In the genomic region with DNA sequence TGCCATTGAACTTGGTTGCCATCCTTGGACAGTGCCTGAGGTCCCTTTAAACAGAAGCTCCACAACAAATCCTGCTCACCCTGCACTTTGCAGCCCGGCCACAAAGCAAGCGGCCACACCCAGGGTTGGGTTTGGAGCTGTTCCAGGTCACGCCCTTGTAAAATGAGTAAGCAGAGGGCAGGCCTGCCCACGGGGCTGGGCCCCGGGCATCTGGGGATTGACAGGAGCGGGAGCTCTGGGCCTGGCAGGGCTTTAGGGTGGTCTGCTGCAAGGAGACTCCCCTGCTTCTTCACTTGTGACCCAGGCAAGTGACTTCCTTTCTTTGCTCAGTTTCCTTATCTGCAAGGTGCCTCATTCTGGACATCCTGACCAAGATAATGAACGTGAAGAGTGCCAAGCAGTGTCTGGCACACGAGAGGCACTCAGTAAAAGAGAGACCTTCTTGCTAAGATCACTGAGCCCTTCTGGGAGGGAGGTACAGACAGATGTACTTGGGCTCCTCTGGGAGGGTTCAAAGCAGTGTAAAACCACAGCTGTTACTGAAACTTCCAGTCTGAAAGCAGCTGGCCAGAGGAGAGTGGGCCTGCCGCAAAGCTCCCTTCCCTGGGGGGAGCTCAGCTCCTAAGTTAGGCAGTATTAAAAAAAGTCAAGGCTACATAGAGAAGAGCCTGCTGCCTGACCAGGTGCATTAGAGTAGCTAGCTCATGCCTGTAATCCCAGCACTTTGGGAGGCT, we compare ENCODE assay signal across 1 cellular context.
TF ChIP-seq lines count a peak whose summit lies in the region.

No MANE protein-coding gene starts in this region.

TF ChIP-seq in K562, 482 proteins besides CTCF, POLR2A, EP300 and RAD21 (continued from another document and continues in another):
- TF ChIP-seq, protein P1, sequence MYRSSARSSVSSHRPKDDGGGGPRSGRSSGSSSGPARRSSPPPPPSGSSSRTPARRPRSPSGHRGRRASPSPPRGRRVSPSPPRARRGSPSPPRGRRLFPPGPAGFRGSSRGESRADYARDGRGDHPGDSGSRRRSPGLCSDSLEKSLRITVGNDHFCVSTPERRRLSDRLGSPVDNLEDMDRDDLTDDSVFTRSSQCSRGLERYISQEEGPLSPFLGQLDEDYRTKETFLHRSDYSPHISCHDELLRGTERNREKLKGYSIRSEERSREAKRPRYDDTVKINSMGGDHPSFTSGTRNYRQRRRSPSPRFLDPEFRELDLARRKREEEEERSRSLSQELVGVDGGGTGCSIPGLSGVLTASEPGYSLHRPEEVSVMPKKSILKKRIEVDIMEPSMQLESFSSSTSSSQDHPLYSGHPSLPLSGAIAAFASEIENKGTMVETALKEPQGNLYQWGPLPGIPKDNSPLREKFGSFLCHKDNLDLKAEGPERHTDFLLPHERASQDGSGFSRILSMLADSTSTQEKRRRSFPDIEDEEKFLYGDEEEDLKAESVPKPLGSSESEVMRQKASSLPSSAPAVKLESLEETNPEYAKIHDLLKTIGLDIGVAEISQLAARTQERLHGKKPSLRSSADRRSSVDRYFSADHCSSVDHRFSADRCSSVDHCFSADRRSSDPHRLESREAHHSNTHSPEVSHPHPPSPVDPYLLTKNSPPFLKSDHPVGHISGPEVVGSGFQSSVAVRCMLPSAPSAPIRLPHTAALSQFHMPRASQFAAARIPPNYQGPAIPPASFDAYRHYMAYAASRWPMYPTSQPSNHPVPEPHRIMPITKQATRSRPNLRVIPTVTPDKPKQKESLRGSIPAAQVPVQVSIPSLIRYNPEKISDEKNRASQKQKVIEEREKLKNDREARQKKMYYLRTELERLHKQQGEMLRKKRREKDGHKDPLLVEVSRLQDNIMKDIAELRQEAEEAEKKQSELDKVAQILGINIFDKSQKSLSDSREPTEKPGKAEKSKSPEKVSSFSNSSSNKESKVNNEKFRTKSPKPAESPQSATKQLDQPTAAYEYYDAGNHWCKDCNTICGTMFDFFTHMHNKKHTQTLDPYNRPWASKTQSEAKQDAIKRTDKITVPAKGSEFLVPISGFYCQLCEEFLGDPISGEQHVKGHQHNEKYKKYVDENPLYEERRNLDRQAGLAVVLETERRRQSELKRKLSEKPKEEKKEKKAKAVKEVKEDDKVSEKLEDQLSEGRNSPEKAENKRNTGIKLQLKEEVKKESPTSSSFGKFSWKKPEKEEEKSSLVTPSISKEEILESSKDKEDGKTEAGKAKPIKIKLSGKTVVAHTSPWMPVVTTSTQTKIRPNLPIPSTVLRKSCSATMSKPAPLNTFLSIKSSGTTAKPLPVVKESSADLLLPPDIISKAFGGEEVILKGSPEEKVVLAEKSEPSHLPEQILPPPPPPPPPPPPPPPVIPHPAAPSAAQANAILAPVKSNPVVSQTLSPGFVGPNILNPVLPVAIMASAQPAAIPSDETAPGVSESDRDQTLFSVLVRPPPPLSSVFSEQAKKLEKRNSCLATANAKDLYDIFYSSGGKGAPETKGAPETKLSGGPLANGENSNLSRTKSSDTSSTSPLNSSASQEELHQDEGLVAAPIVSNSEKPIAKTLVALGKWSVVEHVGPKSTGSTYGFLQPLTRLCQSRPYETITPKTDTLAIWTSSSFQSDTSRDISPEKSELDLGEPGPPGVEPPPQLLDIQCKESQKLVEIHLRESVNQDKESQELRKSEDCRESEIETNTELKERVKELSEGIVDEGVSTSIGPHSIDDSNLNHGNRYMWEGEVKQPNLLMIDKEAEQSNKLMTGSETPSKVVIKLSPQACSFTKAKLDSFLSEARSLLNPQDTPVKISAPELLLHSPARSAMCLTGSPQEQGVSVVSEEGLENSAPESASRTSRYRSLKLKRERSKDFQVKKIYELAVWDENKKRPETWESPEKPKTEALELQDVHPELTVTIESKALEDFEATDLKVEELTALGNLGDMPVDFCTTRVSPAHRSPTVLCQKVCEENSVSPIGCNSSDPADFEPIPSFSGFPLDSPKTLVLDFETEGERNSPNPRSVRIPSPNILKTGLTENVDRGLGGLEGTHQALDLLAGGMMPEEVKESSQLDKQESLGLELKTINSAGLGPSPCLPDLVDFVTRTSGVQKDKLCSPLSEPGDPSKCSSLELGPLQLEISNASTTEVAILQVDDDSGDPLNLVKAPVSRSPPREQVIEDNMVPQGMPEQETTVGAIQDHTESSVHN (IDR thresholded peaks at IDR 0.05; ENCODE audit: borderline replicate concordance in 1 of 2, low read depth in 1 of 2) = peak in 1 of 2 experiments; percentile 19; a peak in 1 of 4 replicates
- TF ChIP-seq ZNF232 (CRISPR knock-in tag; IDR thresholded peaks at IDR 0.05) (no peak), ZNF785 (CRISPR knock-in tag; IDR thresholded peaks at IDR 0.05) (no peak), SP1 (CRISPR knock-in tag; IDR thresholded peaks at IDR 0.05) (peak; percentile 57; the same call in 1 of the 2 replicates), RUNX1 (IDR thresholded peaks at IDR 0.05; ENCODE audit: low read depth) (0 out of 2 replicates have a peak, but pooled peaks have one; percentile 48), ZNF24 (IDR thresholded peaks at IDR 0.05) (no peak), CBFA2T3 (IDR thresholded peaks at IDR 0.05) (0 out of 2 replicates have a peak, but pooled peaks have one; percentile 13), WHSC1 (IDR thresholded peaks at IDR 0.05; ENCODE audit: low read length) (peak; percentile 22), SIN3A (IDR thresholded peaks at IDR 0.05; ENCODE audit: borderline replicate concordance in 2 of 2, control insufficient read depth in 1 of 2, low read depth in 2 of 2, low read length in 2 of 2) (peak in 1 of 2 experiments; percentile 52; a peak in 2 of 4 replicates), GATA2 (CRISPR knock-in tag; IDR thresholded peaks at IDR 0.05) (no peak), HNRNPL (IDR thresholded peaks at IDR 0.05; ENCODE audit: low read depth, low read length) (peak; percentile 94), CTBP1 (IDR thresholded peaks at IDR 0.05; ENCODE audit: borderline replicate concordance) (peak; percentile 66; the same call in 1 of the 2 replicates), NRF1 (conservative IDR thresholded peaks at IDR 0.05 in 1 of 2, IDR thresholded peaks at IDR 0.05 in 1 of 2) (peak; percentile 52 to 59), ZNF445 (CRISPR knock-in tag; IDR thresholded peaks at IDR 0.05; ENCODE audit: low read depth) (no peak), FOS (IDR thresholded peaks at IDR 0.05; ENCODE audit: extremely low read depth, insufficient read length) (no peak), POLR2AphosphoS5 (IDR thresholded peaks at IDR 0.05; ENCODE audit: control insufficient read depth, insufficient read depth, low read depth, low read length) (0 out of 2 replicates have a peak, but pooled peaks have one; percentile 33), RB1 (IDR thresholded peaks at IDR 0.05; ENCODE audit: low read depth) (no peak), COPS2 (conservative IDR thresholded peaks at IDR 0.05) (no peak), ZFP30 (CRISPR knock-in tag; IDR thresholded peaks at IDR 0.05; ENCODE audit: borderline replicate concordance) (no peak), NCOA1 (IDR thresholded peaks at IDR 0.05; ENCODE audit: low read depth) (no peak), ZNF76 (CRISPR knock-in tag; IDR thresholded peaks at IDR 0.05; ENCODE audit: borderline replicate concordance) (0 out of 2 replicates have a peak, but pooled peaks have one; percentile 54), ZNF121 (CRISPR knock-in tag; conservative IDR thresholded peaks at IDR 0.05) (no peak), MAFK (IDR thresholded peaks at IDR 0.05; ENCODE audit: low read length) (peak; percentile 67)
- TF ChIP-seq, protein P2, sequence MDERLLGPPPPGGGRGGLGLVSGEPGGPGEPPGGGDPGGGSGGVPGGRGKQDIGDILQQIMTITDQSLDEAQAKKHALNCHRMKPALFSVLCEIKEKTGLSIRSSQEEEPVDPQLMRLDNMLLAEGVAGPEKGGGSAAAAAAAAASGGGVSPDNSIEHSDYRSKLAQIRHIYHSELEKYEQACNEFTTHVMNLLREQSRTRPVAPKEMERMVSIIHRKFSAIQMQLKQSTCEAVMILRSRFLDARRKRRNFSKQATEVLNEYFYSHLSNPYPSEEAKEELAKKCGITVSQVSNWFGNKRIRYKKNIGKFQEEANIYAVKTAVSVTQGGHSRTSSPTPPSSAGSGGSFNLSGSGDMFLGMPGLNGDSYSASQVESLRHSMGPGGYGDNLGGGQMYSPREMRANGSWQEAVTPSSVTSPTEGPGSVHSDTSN (CRISPR knock-in tag; IDR thresholded peaks at IDR 0.05; ENCODE audit: low read depth) = no peak
- TF ChIP-seq, protein P2 (tag; conservative IDR thresholded peaks at IDR 0.05; ENCODE audit: low read depth) = peak; percentile 66
- TF ChIP-seq, protein P3, sequence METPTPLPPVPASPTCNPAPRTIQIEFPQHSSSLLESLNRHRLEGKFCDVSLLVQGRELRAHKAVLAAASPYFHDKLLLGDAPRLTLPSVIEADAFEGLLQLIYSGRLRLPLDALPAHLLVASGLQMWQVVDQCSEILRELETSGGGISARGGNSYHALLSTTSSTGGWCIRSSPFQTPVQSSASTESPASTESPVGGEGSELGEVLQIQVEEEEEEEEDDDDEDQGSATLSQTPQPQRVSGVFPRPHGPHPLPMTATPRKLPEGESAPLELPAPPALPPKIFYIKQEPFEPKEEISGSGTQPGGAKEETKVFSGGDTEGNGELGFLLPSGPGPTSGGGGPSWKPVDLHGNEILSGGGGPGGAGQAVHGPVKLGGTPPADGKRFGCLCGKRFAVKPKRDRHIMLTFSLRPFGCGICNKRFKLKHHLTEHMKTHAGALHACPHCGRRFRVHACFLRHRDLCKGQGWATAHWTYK (CRISPR knock-in tag; IDR thresholded peaks at IDR 0.05) = 0 out of 2 replicates have a peak, but pooled peaks have one; percentile 54
- TF ChIP-seq, protein P4, sequence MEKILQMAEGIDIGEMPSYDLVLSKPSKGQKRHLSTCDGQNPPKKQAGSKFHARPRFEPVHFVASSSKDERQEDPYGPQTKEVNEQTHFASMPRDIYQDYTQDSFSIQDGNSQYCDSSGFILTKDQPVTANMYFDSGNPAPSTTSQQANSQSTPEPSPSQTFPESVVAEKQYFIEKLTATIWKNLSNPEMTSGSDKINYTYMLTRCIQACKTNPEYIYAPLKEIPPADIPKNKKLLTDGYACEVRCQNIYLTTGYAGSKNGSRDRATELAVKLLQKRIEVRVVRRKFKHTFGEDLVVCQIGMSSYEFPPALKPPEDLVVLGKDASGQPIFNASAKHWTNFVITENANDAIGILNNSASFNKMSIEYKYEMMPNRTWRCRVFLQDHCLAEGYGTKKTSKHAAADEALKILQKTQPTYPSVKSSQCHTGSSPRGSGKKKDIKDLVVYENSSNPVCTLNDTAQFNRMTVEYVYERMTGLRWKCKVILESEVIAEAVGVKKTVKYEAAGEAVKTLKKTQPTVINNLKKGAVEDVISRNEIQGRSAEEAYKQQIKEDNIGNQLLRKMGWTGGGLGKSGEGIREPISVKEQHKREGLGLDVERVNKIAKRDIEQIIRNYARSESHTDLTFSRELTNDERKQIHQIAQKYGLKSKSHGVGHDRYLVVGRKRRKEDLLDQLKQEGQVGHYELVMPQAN (IDR thresholded peaks at IDR 0.05; ENCODE audit: borderline replicate concordance) = no peak
- TF ChIP-seq, protein P5, sequence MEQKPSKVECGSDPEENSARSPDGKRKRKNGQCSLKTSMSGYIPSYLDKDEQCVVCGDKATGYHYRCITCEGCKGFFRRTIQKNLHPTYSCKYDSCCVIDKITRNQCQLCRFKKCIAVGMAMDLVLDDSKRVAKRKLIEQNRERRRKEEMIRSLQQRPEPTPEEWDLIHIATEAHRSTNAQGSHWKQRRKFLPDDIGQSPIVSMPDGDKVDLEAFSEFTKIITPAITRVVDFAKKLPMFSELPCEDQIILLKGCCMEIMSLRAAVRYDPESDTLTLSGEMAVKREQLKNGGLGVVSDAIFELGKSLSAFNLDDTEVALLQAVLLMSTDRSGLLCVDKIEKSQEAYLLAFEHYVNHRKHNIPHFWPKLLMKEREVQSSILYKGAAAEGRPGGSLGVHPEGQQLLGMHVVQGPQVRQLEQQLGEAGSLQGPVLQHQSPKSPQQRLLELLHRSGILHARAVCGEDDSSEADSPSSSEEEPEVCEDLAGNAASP (IDR thresholded peaks at IDR 0.05) = no peak
- TF ChIP-seq, protein P6, sequence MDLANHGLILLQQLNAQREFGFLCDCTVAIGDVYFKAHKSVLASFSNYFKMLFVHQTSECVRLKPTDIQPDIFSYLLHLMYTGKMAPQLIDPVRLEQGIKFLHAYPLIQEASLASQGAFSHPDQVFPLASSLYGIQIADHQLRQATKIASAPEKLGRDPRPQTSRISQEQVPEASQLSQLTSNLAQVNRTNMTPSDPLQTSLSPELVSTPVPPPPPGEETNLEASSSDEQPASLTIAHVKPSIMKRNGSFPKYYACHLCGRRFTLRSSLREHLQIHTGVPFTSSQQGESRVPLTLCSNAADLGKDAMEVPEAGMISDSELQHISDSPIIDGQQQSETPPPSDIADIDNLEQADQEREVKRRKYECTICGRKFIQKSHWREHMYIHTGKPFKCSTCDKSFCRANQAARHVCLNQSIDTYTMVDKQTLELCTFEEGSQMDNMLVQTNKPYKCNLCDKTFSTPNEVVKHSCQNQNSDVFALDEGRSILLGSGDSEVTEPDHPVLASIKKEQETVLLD (IDR thresholded peaks at IDR 0.05) = peak; percentile 41; the same call in 1 of the 2 replicates
- TF ChIP-seq, protein P7, sequence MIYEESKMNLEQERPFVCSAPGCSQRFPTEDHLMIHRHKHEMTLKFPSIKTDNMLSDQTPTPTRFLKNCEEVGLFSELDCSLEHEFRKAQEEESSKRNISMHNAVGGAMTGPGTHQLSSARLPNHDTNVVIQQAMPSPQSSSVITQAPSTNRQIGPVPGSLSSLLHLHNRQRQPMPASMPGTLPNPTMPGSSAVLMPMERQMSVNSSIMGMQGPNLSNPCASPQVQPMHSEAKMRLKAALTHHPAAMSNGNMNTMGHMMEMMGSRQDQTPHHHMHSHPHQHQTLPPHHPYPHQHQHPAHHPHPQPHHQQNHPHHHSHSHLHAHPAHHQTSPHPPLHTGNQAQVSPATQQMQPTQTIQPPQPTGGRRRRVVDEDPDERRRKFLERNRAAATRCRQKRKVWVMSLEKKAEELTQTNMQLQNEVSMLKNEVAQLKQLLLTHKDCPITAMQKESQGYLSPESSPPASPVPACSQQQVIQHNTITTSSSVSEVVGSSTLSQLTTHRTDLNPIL (CRISPR knock-in tag; IDR thresholded peaks at IDR 0.05) = no peak
- TF ChIP-seq, protein P8, sequence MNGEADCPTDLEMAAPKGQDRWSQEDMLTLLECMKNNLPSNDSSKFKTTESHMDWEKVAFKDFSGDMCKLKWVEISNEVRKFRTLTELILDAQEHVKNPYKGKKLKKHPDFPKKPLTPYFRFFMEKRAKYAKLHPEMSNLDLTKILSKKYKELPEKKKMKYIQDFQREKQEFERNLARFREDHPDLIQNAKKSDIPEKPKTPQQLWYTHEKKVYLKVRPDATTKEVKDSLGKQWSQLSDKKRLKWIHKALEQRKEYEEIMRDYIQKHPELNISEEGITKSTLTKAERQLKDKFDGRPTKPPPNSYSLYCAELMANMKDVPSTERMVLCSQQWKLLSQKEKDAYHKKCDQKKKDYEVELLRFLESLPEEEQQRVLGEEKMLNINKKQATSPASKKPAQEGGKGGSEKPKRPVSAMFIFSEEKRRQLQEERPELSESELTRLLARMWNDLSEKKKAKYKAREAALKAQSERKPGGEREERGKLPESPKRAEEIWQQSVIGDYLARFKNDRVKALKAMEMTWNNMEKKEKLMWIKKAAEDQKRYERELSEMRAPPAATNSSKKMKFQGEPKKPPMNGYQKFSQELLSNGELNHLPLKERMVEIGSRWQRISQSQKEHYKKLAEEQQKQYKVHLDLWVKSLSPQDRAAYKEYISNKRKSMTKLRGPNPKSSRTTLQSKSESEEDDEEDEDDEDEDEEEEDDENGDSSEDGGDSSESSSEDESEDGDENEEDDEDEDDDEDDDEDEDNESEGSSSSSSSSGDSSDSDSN (IDR thresholded peaks at IDR 0.05; ENCODE audit: borderline replicate concordance in 1 of 2, low read depth in 2 of 2, low read length in 2 of 2) = 0 out of 4 replicates have a peak, but pooled peaks of 1 of the 2 experiments have one; percentile 40
